Comparison of ENCODE assay signal across 25 cellular contexts in genomic region chr11:12135185-12135584, GRCh38.
"Had no signal": no experiment of that assay in that cellular context is flagged by ENCODE, and none has a peak within 500 bp of the region (broad histone marks: within the 10 kb centered on the region; RNA-seq: fewer than 3 reads in every experiment).

No MANE protein-coding gene starts in this region.

- H3K4me3 Mint-ChIP-seq: activated CD4-positive, alpha-beta memory T cell treated with anti-CD3 and anti-CD28 coated beads for 36 hours; activated naive CD8-positive, alpha-beta T cell treated with anti-CD3 and anti-CD28 coated beads for 36 hours; brain; natural killer cell treated with Interleukin-12 subunit alpha and Interleukin-12 subunit beta and Interleukin-15 and Interleukin-18, amount 100 ng/mL, for 72 hours; stimulated activated naive CD8-positive, alpha-beta T cell treated with anti-CD3 and anti-CD28 coated beads, Interleukin-15, Interleukin-2, amounts not matched to agents 100 ng/mL and 50 ng/mL, for 24 hours had no signal

- H3K36me3 ChIP-seq: gastrocnemius medialis, neutrophil, suprapubic skin, upper lobe of right lung had no signal

- H3K27me3 ChIP-seq: gastrocnemius medialis, heart left ventricle, neutrophil, suprapubic skin, upper lobe of right lung had no signal

- H3K9me3 Mint-ChIP-seq: activated CD4-positive, alpha-beta memory T cell treated with anti-CD3 and anti-CD28 coated beads for 36 hours; activated naive CD8-positive, alpha-beta T cell treated with anti-CD3 and anti-CD28 coated beads for 36 hours; activated T-helper 1 cell treated with anti-CD3 and anti-CD28 coated beads, Interleukin-12 subunit alpha, Interleukin-12 subunit beta, Interleukin-2, Interleukin-4 antibody, amounts not matched to agents 30 ng/mL and 10 ng/mL and 1 ng/mL, durations not matched to agents 14 hours and 24 hours and 36 hours; natural killer cell treated with Interleukin-12 subunit alpha and Interleukin-12 subunit beta and Interleukin-15 and Interleukin-18, amount 100 ng/mL, for 72 hours; stimulated activated naive CD8-positive, alpha-beta T cell treated with anti-CD3 and anti-CD28 coated beads, Interleukin-15, Interleukin-2, amounts not matched to agents 100 ng/mL and 50 ng/mL, for 24 hours had no signal

- H3K27ac ChIP-seq: gastrocnemius medialis, upper lobe of right lung, VCaP had no signal

- H3K4me1 ChIP-seq: gastrocnemius medialis had no signal

- DNase-seq: activated CD4-positive, alpha-beta memory T cell treated with anti-CD3 and anti-CD28 coated beads for 36 hours; activated CD4-positive, CD25-positive, alpha-beta regulatory T cell treated with anti-CD3 and anti-CD28 coated beads, Interleukin-2, amount 50 U/mL, for 72 hours; activated naive CD4-positive, alpha-beta T cell; activated naive CD8-positive, alpha-beta T cell treated with anti-CD3 and anti-CD28 coated beads for 36 hours; activated T-cell treated with anti-CD3 and anti-CD28 coated beads for 4 hours; amniotic stem cell; caudate nucleus; gastrocnemius medialis; heart left ventricle; kidney; retina; SW 1271; T-helper 2 cell had no signal

- H3K27ac Mint-ChIP-seq: activated CD4-positive, alpha-beta memory T cell treated with anti-CD3 and anti-CD28 coated beads for 36 hours; activated naive CD8-positive, alpha-beta T cell treated with anti-CD3 and anti-CD28 coated beads for 36 hours; brain; natural killer cell treated with Interleukin-12 subunit alpha and Interleukin-12 subunit beta and Interleukin-15 and Interleukin-18, amount 100 ng/mL, for 72 hours had no signal

- ATAC-seq: gastrocnemius medialis; heart left ventricle; left lobe of liver; natural killer cell treated with Interleukin-12 subunit alpha and Interleukin-12 subunit beta and Interleukin-15 and Interleukin-18, amount 100 ng/mL, for 72 hours; upper lobe of right lung had no signal

- FAIRE-seq: colon, endometrium, kidney had no signal

- H3K36me3 Mint-ChIP-seq: brain; natural killer cell treated with Interleukin-12 subunit alpha and Interleukin-12 subunit beta and Interleukin-15 and Interleukin-18, amount 100 ng/mL, for 72 hours had no signal

- H3K9me3 ChIP-seq: gastrocnemius medialis, heart left ventricle, neutrophil, suprapubic skin, upper lobe of right lung had no signal

- H3K4me3 ChIP-seq: gastrocnemius medialis, heart left ventricle, lung, suprapubic skin, upper lobe of right lung had no signal

- H3K27me3 Mint-ChIP-seq: activated CD4-positive, alpha-beta memory T cell treated with anti-CD3 and anti-CD28 coated beads for 36 hours; activated naive CD8-positive, alpha-beta T cell treated with anti-CD3 and anti-CD28 coated beads for 36 hours; brain; natural killer cell treated with Interleukin-12 subunit alpha and Interleukin-12 subunit beta and Interleukin-15 and Interleukin-18, amount 100 ng/mL, for 72 hours; stimulated activated naive CD8-positive, alpha-beta T cell treated with anti-CD3 and anti-CD28 coated beads, Interleukin-15, Interleukin-2, amounts not matched to agents 100 ng/mL and 50 ng/mL, for 24 hours had no signal
